1 cellular context compared by ENCODE assay signal in genomic region chr10:94680544-94680943, GRCh38.
TF ChIP-seq lines count a peak whose summit lies in the region.

No MANE protein-coding gene starts in this region.

TF ChIP-seq in HepG2, 621 proteins besides CTCF, POLR2A, EP300 and RAD21 (continued from another document and continues in another):
- TF ChIP-seq, protein P1, sequence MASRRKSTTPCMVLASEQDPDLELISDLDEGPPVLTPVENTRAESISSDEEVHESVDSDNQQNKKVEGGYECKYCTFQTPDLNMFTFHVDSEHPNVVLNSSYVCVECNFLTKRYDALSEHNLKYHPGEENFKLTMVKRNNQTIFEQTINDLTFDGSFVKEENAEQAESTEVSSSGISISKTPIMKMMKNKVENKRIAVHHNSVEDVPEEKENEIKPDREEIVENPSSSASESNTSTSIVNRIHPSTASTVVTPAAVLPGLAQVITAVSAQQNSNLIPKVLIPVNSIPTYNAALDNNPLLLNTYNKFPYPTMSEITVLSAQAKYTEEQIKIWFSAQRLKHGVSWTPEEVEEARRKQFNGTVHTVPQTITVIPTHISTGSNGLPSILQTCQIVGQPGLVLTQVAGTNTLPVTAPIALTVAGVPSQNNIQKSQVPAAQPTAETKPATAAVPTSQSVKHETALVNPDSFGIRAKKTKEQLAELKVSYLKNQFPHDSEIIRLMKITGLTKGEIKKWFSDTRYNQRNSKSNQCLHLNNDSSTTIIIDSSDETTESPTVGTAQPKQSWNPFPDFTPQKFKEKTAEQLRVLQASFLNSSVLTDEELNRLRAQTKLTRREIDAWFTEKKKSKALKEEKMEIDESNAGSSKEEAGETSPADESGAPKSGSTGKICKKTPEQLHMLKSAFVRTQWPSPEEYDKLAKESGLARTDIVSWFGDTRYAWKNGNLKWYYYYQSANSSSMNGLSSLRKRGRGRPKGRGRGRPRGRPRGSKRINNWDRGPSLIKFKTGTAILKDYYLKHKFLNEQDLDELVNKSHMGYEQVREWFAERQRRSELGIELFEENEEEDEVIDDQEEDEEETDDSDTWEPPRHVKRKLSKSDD (CRISPR knock-in tag; IDR thresholded peaks at IDR 0.05; ENCODE audit: low read depth): 0 out of 2 replicates have a peak, but pooled peaks have one; percentile 72
- TF ChIP-seq, protein P2, sequence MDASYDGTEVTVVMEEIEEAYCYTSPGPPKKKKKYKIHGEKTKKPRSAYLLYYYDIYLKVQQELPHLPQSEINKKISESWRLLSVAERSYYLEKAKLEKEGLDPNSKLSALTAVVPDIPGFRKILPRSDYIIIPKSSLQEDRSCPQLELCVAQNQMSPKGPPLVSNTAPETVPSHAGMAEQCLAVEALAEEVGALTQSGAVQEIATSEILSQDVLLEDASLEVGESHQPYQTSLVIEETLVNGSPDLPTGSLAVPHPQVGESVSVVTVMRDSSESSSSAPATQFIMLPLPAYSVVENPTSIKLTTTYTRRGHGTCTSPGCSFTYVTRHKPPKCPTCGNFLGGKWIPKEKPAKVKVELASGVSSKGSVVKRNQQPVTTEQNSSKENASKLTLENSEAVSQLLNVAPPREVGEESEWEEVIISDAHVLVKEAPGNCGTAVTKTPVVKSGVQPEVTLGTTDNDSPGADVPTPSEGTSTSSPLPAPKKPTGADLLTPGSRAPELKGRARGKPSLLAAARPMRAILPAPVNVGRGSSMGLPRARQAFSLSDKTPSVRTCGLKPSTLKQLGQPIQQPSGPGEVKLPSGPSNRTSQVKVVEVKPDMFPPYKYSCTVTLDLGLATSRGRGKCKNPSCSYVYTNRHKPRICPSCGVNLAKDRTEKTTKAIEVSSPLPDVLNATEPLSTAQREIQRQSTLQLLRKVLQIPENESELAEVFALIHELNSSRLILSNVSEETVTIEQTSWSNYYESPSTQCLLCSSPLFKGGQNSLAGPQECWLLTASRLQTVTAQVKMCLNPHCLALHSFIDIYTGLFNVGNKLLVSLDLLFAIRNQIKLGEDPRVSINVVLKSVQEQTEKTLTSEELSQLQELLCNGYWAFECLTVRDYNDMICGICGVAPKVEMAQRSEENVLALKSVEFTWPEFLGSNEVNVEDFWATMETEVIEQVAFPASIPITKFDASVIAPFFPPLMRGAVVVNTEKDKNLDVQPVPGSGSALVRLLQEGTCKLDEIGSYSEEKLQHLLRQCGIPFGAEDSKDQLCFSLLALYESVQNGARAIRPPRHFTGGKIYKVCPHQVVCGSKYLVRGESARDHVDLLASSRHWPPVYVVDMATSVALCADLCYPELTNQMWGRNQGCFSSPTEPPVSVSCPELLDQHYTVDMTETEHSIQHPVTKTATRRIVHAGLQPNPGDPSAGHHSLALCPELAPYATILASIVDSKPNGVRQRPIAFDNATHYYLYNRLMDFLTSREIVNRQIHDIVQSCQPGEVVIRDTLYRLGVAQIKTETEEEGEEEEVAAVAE (CRISPR knock-in tag; IDR thresholded peaks at IDR 0.05; ENCODE audit: borderline replicate concordance): 0 out of 2 replicates have a peak, but pooled peaks have one; percentile 29
- TF ChIP-seq PAF1 (CRISPR knock-in tag; IDR thresholded peaks at IDR 0.05) (no peak), THAP11 (CRISPR knock-in tag; IDR thresholded peaks at IDR 0.05) (peak; percentile 52; the same call in 1 of the 2 replicates), MIXL1 (CRISPR knock-in tag; IDR thresholded peaks at IDR 0.05) (peak; percentile 79; the same call in 1 of the 2 replicates), U2AF1 (optimal IDR thresholded peaks at IDR 0.05; ENCODE audit: low read depth, low read length) (no peak), ZNF496 (CRISPR knock-in tag; IDR thresholded peaks at IDR 0.05; ENCODE audit: insufficient replicate concordance) (no peak), YEATS4 (CRISPR knock-in tag; IDR thresholded peaks at IDR 0.05; ENCODE audit: borderline replicate concordance) (no peak), EZH2 (conservative IDR thresholded peaks at IDR 0.05; ENCODE audit: low read depth, low read length) (no peak), POGZ (CRISPR knock-in tag; IDR thresholded peaks at IDR 0.05) (peak; percentile 62; the same call in 1 of the 2 replicates), RARA (CRISPR knock-in tag; IDR thresholded peaks at IDR 0.05) (peak; percentile 50), NCOA2 (CRISPR knock-in tag; IDR thresholded peaks at IDR 0.05) (peak; percentile 71), ATF7-NPFF (CRISPR knock-in tag; IDR thresholded peaks at IDR 0.05; ENCODE audit: low read depth) (no peak), CREB1 (IDR thresholded peaks at IDR 0.05) (peak; percentile 61; the same call in 1 of the 2 replicates), CREB1 (CRISPR knock-in tag; IDR thresholded peaks at IDR 0.05) (peak; percentile 81), SP140L (CRISPR knock-in tag; IDR thresholded peaks at IDR 0.05; ENCODE audit: borderline replicate concordance) (no peak), HES4 (CRISPR knock-in tag; IDR thresholded peaks at IDR 0.05; ENCODE audit: borderline replicate concordance) (no peak), IKZF4 (CRISPR knock-in tag; IDR thresholded peaks at IDR 0.05; ENCODE audit: borderline replicate concordance, low read depth, not compliant biosample characterization) (no peak), ZNF468 (CRISPR knock-in tag; IDR thresholded peaks at IDR 0.05) (no peak), ZEB1 (IDR thresholded peaks at IDR 0.05; ENCODE audit: insufficient replicate concordance, low read depth) (no peak), ZNF446 (CRISPR knock-in tag; IDR thresholded peaks at IDR 0.05) (no peak), TFE3 (CRISPR knock-in tag; IDR thresholded peaks at IDR 0.05) (no peak), RFXAP (CRISPR knock-in tag; IDR thresholded peaks at IDR 0.05; ENCODE audit: borderline replicate concordance) (no peak), ZNF644 (CRISPR knock-in tag; IDR thresholded peaks at IDR 0.05; ENCODE audit: low read depth) (peak; percentile 54; the same call in 1 of the 2 replicates), ZNF460 (CRISPR knock-in tag; IDR thresholded peaks at IDR 0.05; ENCODE audit: borderline replicate concordance) (no peak), NFE2L1 (CRISPR knock-in tag; IDR thresholded peaks at IDR 0.05; ENCODE audit: borderline replicate concordance) (no peak), E2F2 (CRISPR knock-in tag; IDR thresholded peaks at IDR 0.05; ENCODE audit: borderline replicate concordance) (no peak), NFKB2 (CRISPR knock-in tag; IDR thresholded peaks at IDR 0.05; ENCODE audit: borderline replicate concordance) (no peak), ZFP36L2 (CRISPR knock-in tag; IDR thresholded peaks at IDR 0.05) (no peak), HNF1A (IDR thresholded peaks at IDR 0.05; ENCODE audit: low read depth) (peak; percentile 92), HNF1A (CRISPR knock-in tag; IDR thresholded peaks at IDR 0.05; ENCODE audit: borderline replicate concordance) (peak; percentile 23; the same call in 1 of the 2 replicates), CEBPB (IDR thresholded peaks at IDR 0.05; ENCODE audit: borderline replicate concordance, low read depth, low read length) (peak; percentile 97), NR2C2 (CRISPR knock-in tag; IDR thresholded peaks at IDR 0.05; ENCODE audit: borderline replicate concordance) (no peak; the same call in 1 of the 2 replicates)
- TF ChIP-seq, protein P3, sequence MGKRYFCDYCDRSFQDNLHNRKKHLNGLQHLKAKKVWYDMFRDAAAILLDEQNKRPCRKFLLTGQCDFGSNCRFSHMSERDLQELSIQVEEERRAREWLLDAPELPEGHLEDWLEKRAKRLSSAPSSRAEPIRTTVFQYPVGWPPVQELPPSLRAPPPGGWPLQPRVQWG (CRISPR knock-in tag; IDR thresholded peaks at IDR 0.05; ENCODE audit: borderline replicate concordance, low read depth): no peak
- TF ChIP-seq, protein P4, sequence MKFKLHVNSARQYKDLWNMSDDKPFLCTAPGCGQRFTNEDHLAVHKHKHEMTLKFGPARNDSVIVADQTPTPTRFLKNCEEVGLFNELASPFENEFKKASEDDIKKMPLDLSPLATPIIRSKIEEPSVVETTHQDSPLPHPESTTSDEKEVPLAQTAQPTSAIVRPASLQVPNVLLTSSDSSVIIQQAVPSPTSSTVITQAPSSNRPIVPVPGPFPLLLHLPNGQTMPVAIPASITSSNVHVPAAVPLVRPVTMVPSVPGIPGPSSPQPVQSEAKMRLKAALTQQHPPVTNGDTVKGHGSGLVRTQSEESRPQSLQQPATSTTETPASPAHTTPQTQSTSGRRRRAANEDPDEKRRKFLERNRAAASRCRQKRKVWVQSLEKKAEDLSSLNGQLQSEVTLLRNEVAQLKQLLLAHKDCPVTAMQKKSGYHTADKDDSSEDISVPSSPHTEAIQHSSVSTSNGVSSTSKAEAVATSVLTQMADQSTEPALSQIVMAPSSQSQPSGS (CRISPR knock-in tag; IDR thresholded peaks at IDR 0.05): peak; percentile 82
- TF ChIP-seq, protein P5, sequence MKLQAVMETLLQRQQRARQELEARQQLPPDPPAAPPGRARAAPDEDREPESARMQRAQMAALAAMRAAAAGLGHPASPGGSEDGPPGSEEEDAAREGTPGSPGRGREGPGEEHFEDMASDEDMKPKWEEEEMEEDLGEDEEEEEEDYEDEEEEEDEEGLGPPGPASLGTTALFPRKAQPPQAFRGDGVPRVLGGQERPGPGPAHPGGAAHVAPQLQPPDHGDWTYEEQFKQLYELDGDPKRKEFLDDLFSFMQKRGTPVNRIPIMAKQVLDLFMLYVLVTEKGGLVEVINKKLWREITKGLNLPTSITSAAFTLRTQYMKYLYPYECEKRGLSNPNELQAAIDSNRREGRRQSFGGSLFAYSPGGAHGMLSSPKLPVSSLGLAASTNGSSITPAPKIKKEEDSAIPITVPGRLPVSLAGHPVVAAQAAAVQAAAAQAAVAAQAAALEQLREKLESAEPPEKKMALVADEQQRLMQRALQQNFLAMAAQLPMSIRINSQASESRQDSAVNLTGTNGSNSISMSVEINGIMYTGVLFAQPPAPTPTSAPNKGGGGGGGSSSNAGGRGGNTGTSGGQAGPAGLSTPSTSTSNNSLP (IDR thresholded peaks at IDR 0.05; ENCODE audit: low read depth, low read length): peak; percentile 90
- TF ChIP-seq, protein P6, sequence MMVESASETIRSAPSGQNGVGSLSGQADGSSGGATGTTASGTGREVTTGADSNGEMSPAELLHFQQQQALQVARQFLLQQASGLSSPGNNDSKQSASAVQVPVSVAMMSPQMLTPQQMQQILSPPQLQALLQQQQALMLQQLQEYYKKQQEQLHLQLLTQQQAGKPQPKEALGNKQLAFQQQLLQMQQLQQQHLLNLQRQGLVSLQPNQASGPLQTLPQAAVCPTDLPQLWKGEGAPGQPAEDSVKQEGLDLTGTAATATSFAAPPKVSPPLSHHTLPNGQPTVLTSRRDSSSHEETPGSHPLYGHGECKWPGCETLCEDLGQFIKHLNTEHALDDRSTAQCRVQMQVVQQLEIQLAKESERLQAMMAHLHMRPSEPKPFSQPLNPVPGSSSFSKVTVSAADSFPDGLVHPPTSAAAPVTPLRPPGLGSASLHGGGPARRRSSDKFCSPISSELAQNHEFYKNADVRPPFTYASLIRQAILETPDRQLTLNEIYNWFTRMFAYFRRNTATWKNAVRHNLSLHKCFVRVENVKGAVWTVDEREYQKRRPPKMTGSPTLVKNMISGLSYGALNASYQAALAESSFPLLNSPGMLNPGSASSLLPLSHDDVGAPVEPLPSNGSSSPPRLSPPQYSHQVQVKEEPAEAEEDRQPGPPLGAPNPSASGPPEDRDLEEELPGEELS (CRISPR knock-in tag; IDR thresholded peaks at IDR 0.05): peak; percentile 50
